In genomic region chrX:18353931-18354368, GRCh38 we compare ENCODE assay signal across 8 cellular contexts. TPM values are rescaled to one million over a fixed set of nuclear protein-coding genes. Genes with fewer than 3 reads are reported as not detected.
A peak's percentile ranks its signal among the peaks of the same experiment; 100 is the strongest.
DNase-seq lines count a peak whose midpoint lies in the region; ATAC-seq, FAIRE-seq and TF ChIP-seq lines count a peak whose summit lies in the region.

No MANE protein-coding gene starts in this region.

- FAIRE-seq in GM12878 (lab: Jason Lieb, UNC): no peak

- H3K27ac ChIP-seq in OCI-LY1 (ENCODE audit: low read depth, low read length, poor library complexity, severe bottlenecking) (no peak overlapping the region), GM12878 (ENCODE audit: control insufficient read depth, insufficient read depth) (no peak overlapping the region)

- no peaks in the 10 kb centered on the region for H3K36me3 ChIP-seq in OCI-LY1 (ENCODE audit: insufficient read depth, low read length)
- H3K36me3 ChIP-seq in GM12878 (ENCODE audit: control insufficient read depth in 2 of 2, insufficient read depth in 2 of 2, low read length in 1 of 2): no peaks in the 10 kb centered on the region

- POLR2A ChIA-PET in GM12878 (lab: Charles Lee): no interaction called here

- H3K9me3 ChIP-seq in OCI-LY1 (ENCODE audit: low read length) (no peaks in the 10 kb centered on the region), GM12878 (replicated peaks; ENCODE audit: control insufficient read depth, insufficient read depth, low read length) (no peaks in the 10 kb centered on the region; the same call in 2 of the 3 replicates)

- RAD21 ChIA-PET in GM12878 (lab: Charles Lee; ENCODE audit: unreplicated experiment): no interaction called here

- DNase-seq in GM12865 (ENCODE audit: low read depth) (peak; percentile 14), GM12878 (ENCODE audit: low read depth, low spot score) (no peak), islet precursor cell (peak; percentile 56)
- peak; percentile 17 for DNase-seq in stimulated activated CD4-positive, alpha-beta T cell treated with anti-CD3 and anti-CD28 coated beads, Interleukin-4, amount 100 ng/mL, for 1 hour

- BruUV-seq in GM12878 (replicated peaks; lab: Mats Ljungman, UMichigan): no TSS peak

- intact Hi-C loops in GM12878 (cut with micrococcal nuclease; ENCODE audit: unreplicated experiment): no loop called here

- no peak for TF ChIP-seq RAD21 in GM12878 (IDR thresholded peaks at IDR 0.05; ENCODE audit: insufficient read depth, low read depth, low read length)

- H3K4me1 ChIP-seq in OCI-LY1 (ENCODE audit: insufficient read depth, low read length, severe bottlenecking) (peaks cover 23% of the 10 kb centered on the region), GM12878 (ENCODE audit: control insufficient read depth, insufficient read depth, low read length) (no peaks in the 10 kb centered on the region)

- SMC1A ChIA-PET in GM12878 (lab: Charles Lee; ENCODE audit: uncharacterized antibody, unreplicated experiment): no interaction called here

- in situ Hi-C loops in GM12878 (cut with MboI): no loop called here

- peak overlapping the region; percentile 64 for H3K4me3 ChIP-seq in GM12865 (ENCODE audit: low read depth, low read length)
- H3K4me3 ChIP-seq in OCI-LY1 (ENCODE audit: low read depth, low read length, poor library complexity, severe bottlenecking): peak overlapping the region; percentile 83
- no peak overlapping the region; the same call in 1 of the 2 replicates for H3K4me3 ChIP-seq in GM12878

- H3K79me2 ChIP-seq in OCI-LY1 (ENCODE audit: insufficient read depth, low read length) (peaks cover 31% of the 10 kb centered on the region), GM12878 (ENCODE audit: control insufficient read depth, insufficient read depth, low read length) (no peaks in the 10 kb centered on the region)

- no peak overlapping the region for H2AFZ ChIP-seq in OCI-LY1 (ENCODE audit: low read length)
- H2AFZ ChIP-seq in GM12878 (ENCODE audit: control insufficient read depth, low read depth, low read length): no peak overlapping the region; the same call in 1 of the 2 replicates

- no peaks in the 10 kb centered on the region for H3F3A ChIP-seq in OCI-LY1 (ENCODE audit: insufficient read depth, low read length)

- peak; percentile 74 for ATAC-seq in GM12878
- no peak for ATAC-seq in GM18873 (IDR thresholded peaks at IDR 0.05; ENCODE audit: low FRiP score, unreplicated experiment)
- no peak for ATAC-seq in HG02870 (IDR thresholded peaks at IDR 0.05; ENCODE audit: unreplicated experiment)
- ATAC-seq in GM19452 (IDR thresholded peaks at IDR 0.05; ENCODE audit: unreplicated experiment): no peak

- TF ChIP-seq EP300 in GM12878 (IDR thresholded peaks at IDR 0.05; ENCODE audit: borderline replicate concordance in 1 of 2, control insufficient read depth in 1 of 2, low read depth in 2 of 2, low read length in 2 of 2): no peak

- H3K4me2 ChIP-seq in OCI-LY1 (ENCODE audit: low read length) (peak overlapping the region; percentile 80), GM12878 (ENCODE audit: control insufficient read depth, insufficient read depth) (peak overlapping the region; percentile 50; the same call in 1 of the 2 replicates)

- no peak for TF ChIP-seq POLR2A in GM12878 (IDR thresholded peaks at IDR 0.05; ENCODE audit: low read depth, low read length)

- H3K9me2 ChIP-seq in OCI-LY1 (ENCODE audit: low read depth, low read length): no peaks in the 10 kb centered on the region

- CTCF ChIA-PET in GM12878 (lab: Yijun Ruan, JAX): interaction anchor here (0.5 kb wide), 1 partner anchor 27 kb away, joined by 3 read pairs; no protein-coding TSS in a partner anchor

- WGBS in GM12878 (ENCODE audit: insufficient coverage, insufficient replicate concordance, low lambda C conversion rate, missing lambda C conversion rate): 44% methylated on average over 25 of the region's 50 CpGs

- peak overlapping the region; percentile 73 for H3K9ac ChIP-seq in OCI-LY1 (ENCODE audit: low read length)
- H3K9ac ChIP-seq in GM12878 (ENCODE audit: control insufficient read depth, insufficient read depth, low read length): no peak overlapping the region

- no peaks in the 10 kb centered on the region for H3K27me3 ChIP-seq in OCI-LY1 (ENCODE audit: insufficient read depth, low read length)
- H3K27me3 ChIP-seq in GM12878 (replicated peaks in 1 of 2; ENCODE audit: control insufficient read depth in 2 of 2, insufficient read depth in 2 of 2, low read length in 1 of 2): peaks cover 0 to 3% of the 10 kb centered on the region in 2 experiments; a peak in 2 of 4 replicates

- H4K20me1 ChIP-seq in OCI-LY1 (ENCODE audit: insufficient read depth, low read length) (no peaks in the 10 kb centered on the region), GM12878 (ENCODE audit: control insufficient read depth, insufficient read depth) (no peaks in the 10 kb centered on the region)

- peak; percentile 2 for TF ChIP-seq CTCF in GM12865 (IDR thresholded peaks at IDR 0.05; ENCODE audit: insufficient read depth, low read depth, low read length, missing control alignments)
- TF ChIP-seq CTCF in OCI-LY1 (IDR thresholded peaks at IDR 0.05; ENCODE audit: low read length): peak; percentile 44; the same call in 1 of the 2 replicates
- no peak for TF ChIP-seq CTCF in GM12878 (IDR thresholded peaks at IDR 0.05 in 2 of 3, conservative IDR thresholded peaks at IDR 0.05 in 1 of 3; ENCODE audit: control insufficient read depth in 2 of 3, extremely low read depth in 1 of 3, insufficient read depth in 1 of 3, low read depth in 3 of 3, low read length in 3 of 3)

TF ChIP-seq in GM12878, 131 proteins besides CTCF, POLR2A, EP300 and RAD21:
- TF ChIP-seq CHD4 (IDR thresholded peaks at IDR 0.05): no peak
- no peak for TF ChIP-seq CHD1 (IDR thresholded peaks at IDR 0.05; ENCODE audit: low read depth, low read length)
- TF ChIP-seq CBX3 (IDR thresholded peaks at IDR 0.05; ENCODE audit: borderline replicate concordance, low read depth): no peak
- no peak for TF ChIP-seq RBBP5 (conservative IDR thresholded peaks at IDR 0.05)
- TF ChIP-seq SUZ12 (IDR thresholded peaks at IDR 0.05; ENCODE audit: unreplicated experiment): no peak
- no peak for TF ChIP-seq LARP7 (IDR thresholded peaks at IDR 0.05)
- no peak for TF ChIP-seq ATF7 (IDR thresholded peaks at IDR 0.05; ENCODE audit: low read depth)
- TF ChIP-seq PML (IDR thresholded peaks at IDR 0.05; ENCODE audit: low read length): no peak
- no peak for TF ChIP-seq PKNOX1 (IDR thresholded peaks at IDR 0.05)

RNA-seq across cellular contexts. Expression of gene SCML2, which starts 0.5 kb away (rescaled TPM):
- 0.81 and 1.1 TPM in 2 replicates for total RNA-seq in GM12878 (2013; cell fraction: nucleolus; rRNA removed)
- total RNA-seq in GM12878 (2014; rRNA removed) (2.0 and 2.5 TPM in 2 replicates), GM12878 (2014; rRNA removed; fragmentation: Illumina TruSeq; extraction: Trizol) (2.7 and 3.2 TPM in 2 replicates), GM12878 (2021) (1.5 and 1.9 TPM in 2 replicates)
- 0.05 TPM for polyA plus RNA-seq in GM12878 (2011; ENCODE audit: low read depth)
- polyA plus RNA-seq in GM12878 (2011; rRNA removed) (1.9 and 2.0 TPM in 2 replicates), GM12878 (2014; fragmentation: Illumina TruSeq; extraction: Trizol) (2.8 TPM in 2 replicates), GM12878 (2014; fragmentation: Nextera tagmentation; extraction: Ambion mirVana) (1 to 10 TPM; 1.5 to 2.9 TPM), GM12878 (2014; rRNA removed) (2.3 and 2.4 TPM in 2 replicates), GM12878 (2016; fragmentation: Nextera tagmentation; extraction: Ambion mirVana) (1 to 10 TPM; 3.5 to 4.4 TPM)
- 0.85 and 1.3 TPM in 2 replicates for polyA plus RNA-seq in GM12878 (2011; cell fraction: cytosol; rRNA removed)
- 1.3 and 1.7 TPM in 2 replicates for polyA plus RNA-seq in GM12878 (2011; cell fraction: nucleus; rRNA removed)
- polyA plus RNA-seq in GM12878 (2012): 0.14 and 0.35 TPM in 2 replicates
- polyA minus RNA-seq in GM12878 (2011; rRNA and poly(A)+ RNA removed): 0.77 and 1.1 TPM in 2 replicates
- 0.53 and 0.62 TPM in 2 replicates for polyA minus RNA-seq in GM12878 (2011; cell fraction: cytosol; rRNA and poly(A)+ RNA removed)
- 0.48 and 0.60 TPM in 2 replicates for polyA minus RNA-seq in GM12878 (2011; cell fraction: nucleus; rRNA and poly(A)+ RNA removed)

Comparison
In these comparisons a context has a peak if more than half of its experiments do, and no peak if none do; other contexts are left out.
1. CTCF ChIP-seq: peak in GM12865 (single experiment) and OCI-LY1 (single experiment); none in GM12878 (0 of 3).